Comparison of ENCODE assay signal across 31 cellular contexts in genomic region chr2:104816146-104816545, GRCh38. TPM values are rescaled to one million over a fixed set of nuclear protein-coding genes. Genes with fewer than 3 reads are reported as not detected.
"Had no signal": no experiment of that assay in that cellular context is flagged by ENCODE, and none has a peak within 500 bp of the region (broad histone marks: within the 10 kb centered on the region; RNA-seq: fewer than 3 reads in every experiment).

No MANE protein-coding gene starts in this region.

- FAIRE-seq: urothelium cell line had no signal

- H3K9me3 Mint-ChIP-seq: natural killer cell; nephron; stimulated activated naive B cell treated with anti-CD40 and anti-IgM and Interleukin-4, amounts not matched to agents 10 μg/mL and 1 μg/mL and 100 μg/mL, for 72 hours; stimulated activated naive CD8-positive, alpha-beta T cell treated with anti-CD3 and anti-CD28 coated beads, Interleukin-15, Interleukin-2, amounts not matched to agents 100 ng/mL and 50 ng/mL, for 24 hours had no signal

- DNase-seq: natural killer cell; occipital lobe; ovary; posterior cingulate gyrus; psoas muscle; right cardiac atrium; spleen; stimulated activated CD4-positive, alpha-beta T cell treated with anti-CD3 and anti-CD28 coated beads, Interleukin-12 subunit alpha, Interleukin-12 subunit beta, amount 100 ng/mL, for 4 hours; stimulated activated CD4-positive, alpha-beta T cell treated with anti-CD3 and anti-CD28 coated beads, Interleukin-1b, Interleukin-23, amount 100 ng/mL, for 48 hours; stimulated activated CD4-positive, alpha-beta T cell treated with anti-CD3 and anti-CD28 coated beads, Interleukin-4, amount 100 ng/mL, for 1 hour; stimulated activated CD4-positive, alpha-beta T cell treated with anti-CD3 and anti-CD28 coated beads, Interleukin-4, amount 100 ng/mL, for 4 hours; stimulated activated CD8-positive, alpha-beta memory T cell treated with anti-CD3 and anti-CD28 coated beads, Interleukin-4, amount 100 ng/mL, for 48 hours; stimulated activated naive B cell treated with anti-CD40 and anti-IgM and Interleukin-4, amounts not matched to agents 10 μg/mL and 1 μg/mL and 100 μg/mL, for 72 hours; stimulated activated naive CD4-positive, alpha-beta T cell treated with Interleukin-2 at 50 U/mL for 16 hours; stomach; thyroid gland; trophoblast cell; upper lobe of left lung had no signal

- H3K79me2 ChIP-seq: parathyroid adenoma had no signal

- H2AFZ ChIP-seq: neural progenitor cell, parathyroid adenoma had no signal

- ATAC-seq: psoas muscle; right cardiac atrium; sciatic nerve; stimulated activated naive B cell treated with anti-CD40 and anti-IgM and Interleukin-4, amounts not matched to agents 10 μg/mL and 1 μg/mL and 100 μg/mL, for 72 hours had no signal

- H3K4me3 ChIP-seq: neural progenitor cell, ovary, psoas muscle, skin epidermis, smooth muscle cell, spleen, stomach, thoracic aorta, thyroid gland, tibial nerve, upper lobe of left lung, vagina had no signal

- H3K4me1 Mint-ChIP-seq: natural killer cell; stimulated activated naive B cell treated with anti-CD40 and anti-IgM and Interleukin-4, amounts not matched to agents 10 μg/mL and 1 μg/mL and 100 μg/mL, for 72 hours had no signal

- H3K36me3 ChIP-seq: neural progenitor cell, ovary, spleen, stomach, thoracic aorta, thyroid gland, tibial nerve, upper lobe of left lung, vagina had no signal

- H3K9ac ChIP-seq: neural progenitor cell, parathyroid adenoma had no signal

- H3K9me3 ChIP-seq: ovary, psoas muscle, spleen, stomach, thoracic aorta, thyroid gland, upper lobe of left lung, vagina had no signal

- H3K4me1 ChIP-seq: neural progenitor cell, parathyroid adenoma, psoas muscle, spleen, stomach, thyroid gland, tibial nerve, upper lobe of left lung, vagina had no signal

- H3K36me3 Mint-ChIP-seq: natural killer cell; stimulated activated naive B cell treated with anti-CD40 and anti-IgM and Interleukin-4, amounts not matched to agents 10 μg/mL and 1 μg/mL and 100 μg/mL, for 72 hours had no signal

- H3K27me3 ChIP-seq: neural progenitor cell, ovary, thyroid gland, tibial nerve, upper lobe of left lung, vagina had no signal

- H3K27ac ChIP-seq: neural progenitor cell, ovary, parathyroid adenoma, psoas muscle, skin epidermis, spleen, stomach, thoracic aorta, thyroid gland, tibial nerve, upper lobe of left lung, vagina had no signal

- H3K4me2 ChIP-seq: neural progenitor cell, smooth muscle cell had no signal

- H3K4me3 Mint-ChIP-seq: natural killer cell; nephron; neural progenitor cell; stimulated activated naive B cell treated with anti-CD40 and anti-IgM and Interleukin-4, amounts not matched to agents 10 μg/mL and 1 μg/mL and 100 μg/mL, for 72 hours; stimulated activated naive CD8-positive, alpha-beta T cell treated with anti-CD3 and anti-CD28 coated beads, Interleukin-15, Interleukin-2, amounts not matched to agents 100 ng/mL and 50 ng/mL, for 24 hours had no signal

- H3K27ac Mint-ChIP-seq: natural killer cell; nephron; neural progenitor cell; progenitor cell of endocrine pancreas; stimulated activated naive B cell treated with anti-CD40 and anti-IgM and Interleukin-4, amounts not matched to agents 10 μg/mL and 1 μg/mL and 100 μg/mL, for 72 hours; stimulated activated naive CD8-positive, alpha-beta T cell treated with anti-CD3 and anti-CD28 coated beads, Interleukin-15, Interleukin-2, amounts not matched to agents 100 ng/mL and 50 ng/mL, for 24 hours had no signal

RNA-seq across cellular contexts. Expression of gene POU3F3, which starts 37.8 kb away (rescaled TPM):
- total RNA-seq: natural killer cell, progenitor cell of endocrine pancreas, psoas muscle, sciatic nerve, smooth muscle cell, spleen, tibial nerve, upper lobe of left lung, ureter, vagina had no signal
- polyA plus RNA-seq: ovary, smooth muscle cell, spleen had no signal
